ENCODE assay signal across 18 cellular contexts in genomic region chrX:17747692-17748091, GRCh38. TPM values are rescaled to one million over a fixed set of nuclear protein-coding genes. Genes with fewer than 3 reads are reported as not detected.
DNase-seq lines count a peak whose midpoint lies in the region; TF ChIP-seq lines count a peak whose summit lies in the region.
"Had no signal": no experiment of that assay in that cellular context is flagged by ENCODE, and none has a peak within 500 bp of the region (broad histone marks: within the 10 kb centered on the region; RNA-seq: fewer than 3 reads in every experiment).

No MANE protein-coding gene starts in this region.

- H3K9me3 Mint-ChIP-seq in Caco-2 (ENCODE audit: unreplicated experiment) (no peaks in the 10 kb centered on the region), progenitor cell of endocrine pancreas (ENCODE audit: low read depth) (no peaks in the 10 kb centered on the region)
- H3K9me3 Mint-ChIP-seq: CD14-positive monocyte; CD4-positive, alpha-beta memory T cell had no signal

- H3K9me3 ChIP-seq in Caco-2 (no peaks in the 10 kb centered on the region), HEK293 (ENCODE audit: control insufficient read depth, insufficient read depth, low read depth, low read length) (no peaks in the 10 kb centered on the region)
- H3K9me3 ChIP-seq: BE2C, BLaER1 had no signal

- no peaks in the 10 kb centered on the region for H3K27me3 Mint-ChIP-seq in Caco-2 (ENCODE audit: insufficient read depth, unreplicated experiment)
- H3K27me3 Mint-ChIP-seq in progenitor cell of endocrine pancreas, result peaks cover 7% of the 10 kb centered on the region
- H3K27me3 Mint-ChIP-seq: CD4-positive, alpha-beta memory T cell had no signal

- TF ChIP-seq CTCF in Caco-2 (IDR thresholded peaks at IDR 0.05; ENCODE audit: insufficient read depth in 1 of 2, low read depth in 1 of 2, low read length in 1 of 2, severe bottlenecking in 1 of 2, unreplicated experiment in 1 of 2), result no peak
- TF ChIP-seq CTCF in HEK293 (tag by site-specific recombination; IDR thresholded peaks at IDR 0.05), result no peak
- TF ChIP-seq CTCF in progenitor cell of endocrine pancreas (IDR thresholded peaks at IDR 0.05; ENCODE audit: unreplicated experiment), result no peak

- DNase-seq in Caco-2 (no peak), progenitor cell of endocrine pancreas (ENCODE audit: low spot score, unreplicated experiment) (no peak), HuH-7 (ENCODE audit: low spot score) (no peak), NCI-H774 (lab: John Stamatoyannopoulos, UW) (no peak)
- DNase-seq: 8988T; ACHN; BE2C; C1 segment of cervical spinal cord; Calu3; CD4-positive, alpha-beta memory T cell; CD4-positive, CD25-positive, alpha-beta regulatory T cell; CD8-positive, alpha-beta memory T cell; COR-L47; DMS79 treated with DMSO at 0.1 percent for 48 hours; GF-D8 had no signal

- CTCF ChIA-PET in Caco-2 (lab: Charles Lee) (no interaction called here), HEK293 (lab: Yijun Ruan, JAX) (interaction anchor here (0.7 kb wide), 1 partner anchor 225 kb away, joined by 3 read pairs; no protein-coding TSS in a partner anchor)

- POLR2A ChIA-PET in Caco-2 (lab: Charles Lee) (no interaction called here), HEK293 (lab: Yijun Ruan, JAX) (no interaction called here)

- H3K4me1 Mint-ChIP-seq in Caco-2 (ENCODE audit: low read depth, unreplicated experiment) (no peaks in the 10 kb centered on the region), progenitor cell of endocrine pancreas (ENCODE audit: low read depth) (peaks cover 6% of the 10 kb centered on the region)
- H3K4me1 Mint-ChIP-seq: CD8-positive, alpha-beta memory T cell had no signal

- H3K27ac Mint-ChIP-seq in Caco-2 (ENCODE audit: unreplicated experiment), result peak overlapping the region; percentile 8
- peak overlapping the region; percentile 3 for H3K27ac Mint-ChIP-seq in progenitor cell of endocrine pancreas
- H3K27ac Mint-ChIP-seq: CD8-positive, alpha-beta memory T cell had no signal

- H3K27me3 ChIP-seq in Caco-2 (replicated peaks; ENCODE audit: control insufficient read depth, insufficient read depth, low read length), result no peaks in the 10 kb centered on the region
- H3K27me3 ChIP-seq: BE2C had no signal

- H3K27ac ChIP-seq in HEK293 (ENCODE audit: extremely low read depth, low read depth, low read length), result no peak overlapping the region
- H3K27ac ChIP-seq: BLaER1 had no signal

- no peaks in the 10 kb centered on the region for H3K36me3 Mint-ChIP-seq in Caco-2 (ENCODE audit: insufficient read depth, unreplicated experiment)
- H3K36me3 Mint-ChIP-seq in progenitor cell of endocrine pancreas (ENCODE audit: insufficient read depth), result peaks cover 3% of the 10 kb centered on the region

- intact Hi-C loops in Caco-2 (cut with micrococcal nuclease; ENCODE audit: unreplicated experiment), result no loop called here

- H3K36me3 ChIP-seq in Caco-2 (ENCODE audit: control insufficient read depth, insufficient read depth, low read length) (peaks cover 1% of the 10 kb centered on the region; the same call in 1 of the 2 replicates), HEK293 (ENCODE audit: control insufficient read depth in 2 of 2, insufficient read depth in 1 of 2, low read length in 2 of 2) (peaks cover 25 to 33% of the 10 kb centered on the region in 2 experiments; a peak in 2 of 3 replicates)
- H3K36me3 ChIP-seq: BLaER1 had no signal

- H3K4me3 ChIP-seq in Caco-2 (ENCODE audit: low read depth, low read length) (no peak overlapping the region), HEK293 (ENCODE audit: low read depth, low read length) (no peak overlapping the region)
- H3K4me3 ChIP-seq: BLaER1 had no signal

- H3K4me3 Mint-ChIP-seq in Caco-2 (ENCODE audit: unreplicated experiment), result no peak overlapping the region
- H3K4me3 Mint-ChIP-seq in progenitor cell of endocrine pancreas (ENCODE audit: low read depth), result no peak overlapping the region
- H3K4me3 Mint-ChIP-seq: CD14-positive monocyte; CD4-positive, alpha-beta memory T cell; CD4-positive, CD25-positive, alpha-beta regulatory T cell; CD8-positive, alpha-beta memory T cell had no signal

- H3K4me1 ChIP-seq in Caco-2, result peaks cover 7% of the 10 kb centered on the region; the same call in 1 of the 2 replicates
- H3K4me1 ChIP-seq in HEK293 (ENCODE audit: control insufficient read depth, insufficient read depth, low read length), result peaks cover 3% of the 10 kb centered on the region; the same call in 1 of the 2 replicates
- H3K4me1 ChIP-seq: BE2C, BLaER1 had no signal

- BruUV-seq in Caco-2 (replicated peaks; lab: Mats Ljungman, UMichigan), result no TSS peak

TF ChIP-seq in HEK293, 187 proteins besides CTCF, POLR2A, EP300 and RAD21:
- TF ChIP-seq ZXDB (tag by site-specific recombination; IDR thresholded peaks at IDR 0.05) (no peak), ZNF768 (tag by site-specific recombination; IDR thresholded peaks at IDR 0.05) (0 out of 2 replicates have a peak, but pooled peaks have one; percentile 55), ZNF777 (tag by site-specific recombination; IDR thresholded peaks at IDR 0.05; ENCODE audit: borderline replicate concordance) (no peak), WT1 (tag by site-specific recombination; IDR thresholded peaks at IDR 0.05) (no peak), ATF2 (tag by site-specific recombination; IDR thresholded peaks at IDR 0.05; ENCODE audit: low read depth) (no peak)

RNA-seq across cellular contexts. Expression of gene SCML1, which starts 10.4 kb away (rescaled TPM):
- total RNA-seq in Caco-2 (2022), result 16.4 and 17.5 TPM in 2 replicates
- total RNA-seq in progenitor cell of endocrine pancreas, result 3.7 and 4.6 TPM in 2 replicates
